ENCODE assay signal across 10 cellular contexts in the genomic region with DNA sequence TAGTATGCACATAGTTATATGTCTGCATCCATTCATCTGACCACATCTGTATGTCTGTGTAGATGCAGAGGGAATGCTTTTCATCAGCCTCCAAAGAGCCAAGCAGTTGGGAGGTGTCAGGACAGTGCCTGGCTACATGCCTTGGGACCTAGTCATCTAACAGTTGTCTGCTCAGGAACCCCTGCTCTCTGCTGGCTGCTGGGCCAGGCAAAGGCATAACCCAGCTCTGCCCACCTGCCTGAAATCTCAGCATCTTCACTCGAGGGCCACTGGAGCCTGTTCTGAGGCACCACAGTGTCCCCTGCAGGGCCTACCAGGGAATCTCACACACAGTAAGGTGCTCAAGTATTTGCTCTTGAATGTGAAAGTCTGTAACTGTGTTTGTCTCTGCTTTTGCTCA. TPM values are rescaled to one million over a fixed set of nuclear protein-coding genes. Genes with fewer than 3 reads are reported as not detected.
DNase-seq lines count a peak whose midpoint lies in the region; ATAC-seq and TF ChIP-seq lines count a peak whose summit lies in the region.
"Had no signal": no experiment of that assay in that cellular context is flagged by ENCODE, and none has a peak within 500 bp of the region (broad histone marks: within the 10 kb centered on the region; RNA-seq: fewer than 3 reads in every experiment).

No MANE protein-coding gene starts in this region.

- ATAC-seq in GM21528 (IDR thresholded peaks at IDR 0.05; ENCODE audit: low FRiP score, unreplicated experiment), result no peak

- peaks cover 48% of the 10 kb centered on the region for H3K27me3 ChIP-seq in SJCRH30

- TF ChIP-seq CTCF in GM12872 (IDR thresholded peaks at IDR 0.05; ENCODE audit: insufficient read depth, low read depth, low read length), result peak; percentile 57

- H3K27ac ChIP-seq in SJCRH30 (no peak overlapping the region), substantia nigra (ENCODE audit: low read depth, low read length, poor library complexity, severe bottlenecking) (no peak overlapping the region)
- H3K27ac ChIP-seq: thoracic aorta had no signal

- no peaks in the 10 kb centered on the region for H3K4me1 ChIP-seq in SJCRH30

- H3K36me3 ChIP-seq in SJCRH30, result no peaks in the 10 kb centered on the region
- H3K36me3 ChIP-seq: thoracic aorta had no signal

- DNase-seq in AG08396 (ENCODE audit: low spot score) (peak; percentile 85), SJCRH30 (peak; percentile 67 to 74), glomerular visceral epithelial cell (ENCODE audit: extremely low spot score) (peak; percentile 67), foreskin melanocyte (no peak), substantia nigra (lab: John Stamatoyannopoulos, UW) (no peak), NCI-H146 (lab: John Stamatoyannopoulos, UW) (no peak)

- no peak overlapping the region for H3K4me3 ChIP-seq in SJCRH30
- H3K4me3 ChIP-seq: thoracic aorta had no signal

- H3K9me3 ChIP-seq in SJCRH30 (replicated peaks), result no peaks in the 10 kb centered on the region
- H3K9me3 ChIP-seq: thoracic aorta had no signal

RNA-seq across cellular contexts. Expression of a gene that starts 3.7 kb away (rescaled TPM):
- total RNA-seq in SJCRH30 (2014; rRNA removed; shearing (Covaris generic)), result not detected in 2 replicates
- total RNA-seq: mononuclear cell, thoracic aorta had no signal

RNA-seq across cellular contexts. Expression of a gene that starts 8.8 kb away (rescaled TPM):
- 47.8 and 48.5 TPM in 2 replicates for total RNA-seq in SJCRH30 (2014; rRNA removed; shearing (Covaris generic))

RNA-seq across cellular contexts. Expression of a gene that starts 24.8 kb away (rescaled TPM):
- 23.0 and 23.4 TPM in 2 replicates for total RNA-seq in SJCRH30 (2014; rRNA removed; shearing (Covaris generic))

RNA-seq across cellular contexts. Expression of a gene that starts 48.3 kb away (rescaled TPM):
- total RNA-seq in SJCRH30 (2014; rRNA removed; shearing (Covaris generic)), result 0.18 and 0.20 TPM in 2 replicates
- total RNA-seq: mononuclear cell had no signal

Comparison
In these comparisons a context has a peak if more than half of its experiments do, and no peak if none do; other contexts are left out.
1. DNase-seq: peak in AG08396 (single experiment), SJCRH30 (2 of 2) and glomerular visceral epithelial cell (single experiment); none in foreskin melanocyte (single experiment), substantia nigra (0 of 49) and NCI-H146 (single experiment).